In the genomic region with DNA sequence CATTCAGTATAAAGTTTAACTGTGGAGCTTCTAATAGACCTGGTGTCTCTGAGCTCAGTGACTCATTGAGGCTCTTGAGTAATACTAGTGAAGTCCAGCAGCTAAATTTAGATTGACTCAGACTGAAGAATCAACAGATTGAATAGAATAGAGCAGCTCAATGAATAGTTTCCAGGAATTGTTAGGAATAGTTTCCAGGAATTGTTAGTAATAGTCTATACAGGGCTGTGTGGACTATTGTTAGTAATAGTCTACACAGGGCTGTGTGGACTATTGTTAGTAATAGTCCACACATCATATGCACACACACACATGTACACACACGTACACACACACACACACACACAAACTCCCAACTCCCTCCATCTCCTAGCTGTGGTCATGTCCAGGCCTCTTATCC, we compare ENCODE assay signal across 10 cellular contexts. TPM values are rescaled to one million over a fixed set of nuclear protein-coding genes. Genes with fewer than 3 reads are reported as not detected.
DNase-seq lines count a peak whose midpoint lies in the region; ATAC-seq and TF ChIP-seq lines count a peak whose summit lies in the region.
"Had no signal": no experiment of that assay in that cellular context is flagged by ENCODE, and none has a peak within 500 bp of the region (broad histone marks: within the 10 kb centered on the region; RNA-seq: fewer than 3 reads in every experiment).

No MANE protein-coding gene starts in this region.

- H3K9me3 Mint-ChIP-seq in immature natural killer cell = no peaks in the 10 kb centered on the region
- H3K9me3 Mint-ChIP-seq: activated CD4-positive, alpha-beta memory T cell treated with anti-CD3 and anti-CD28 coated beads for 36 hours had no signal

- H3K9me3 ChIP-seq in osteoblast (ENCODE audit: low read depth, low read length) = no peaks in the 10 kb centered on the region

- peaks cover 30% of the 10 kb centered on the region for H3K4me1 ChIP-seq in osteoblast (ENCODE audit: insufficient read depth, low read length)

- TF ChIP-seq CTCF in fibroblast of mammary gland (conservative IDR thresholded peaks at IDR 0.05; ENCODE audit: control insufficient read depth, insufficient read depth, low read depth, low read length) (no peak), osteoblast (IDR thresholded peaks at IDR 0.05; ENCODE audit: extremely low read depth, low read depth, low read length) (no peak)

- no peak overlapping the region for H3K4me3 Mint-ChIP-seq in immature natural killer cell
- H3K4me3 Mint-ChIP-seq: activated CD4-positive, alpha-beta memory T cell treated with anti-CD3 and anti-CD28 coated beads for 36 hours had no signal

- no peaks in the 10 kb centered on the region for H3K79me2 ChIP-seq in osteoblast (ENCODE audit: insufficient read depth, low read length)

- no peaks in the 10 kb centered on the region for H4K20me1 ChIP-seq in osteoblast (ENCODE audit: insufficient read depth, low read length)

- H3K27ac Mint-ChIP-seq in immature natural killer cell = no peak overlapping the region
- H3K27ac Mint-ChIP-seq: activated CD4-positive, alpha-beta memory T cell treated with anti-CD3 and anti-CD28 coated beads for 36 hours had no signal

- H3K4me1 Mint-ChIP-seq in immature natural killer cell = no peaks in the 10 kb centered on the region

- no peaks in the 10 kb centered on the region for H3K36me3 Mint-ChIP-seq in immature natural killer cell
- H3K36me3 Mint-ChIP-seq: activated CD4-positive, alpha-beta memory T cell treated with anti-CD3 and anti-CD28 coated beads for 36 hours had no signal

- peak overlapping the region; percentile 80 for H3K27ac ChIP-seq in osteoblast (ENCODE audit: low read depth, low read length)

- peak overlapping the region; percentile 50 for H3K4me2 ChIP-seq in osteoblast (ENCODE audit: insufficient read depth, low read length)

- H3K36me3 ChIP-seq in osteoblast (ENCODE audit: insufficient read depth, low read length) = no peaks in the 10 kb centered on the region

- DNase-seq in ELR (ENCODE audit: low read depth) = peak; percentile 93
- DNase-seq in RPMI7951 (ENCODE audit: low read depth) = peak; percentile 71
- peak; percentile 92 for DNase-seq in fibroblast of mammary gland (ENCODE audit: low read depth)
- no peak for DNase-seq in osteoblast (ENCODE audit: insufficient read length, low spot score, missing footprints)
- DNase-seq in islet precursor cell = no peak
- DNase-seq in immature natural killer cell = no peak
- DNase-seq: activated CD4-positive, alpha-beta memory T cell treated with anti-CD3 and anti-CD28 coated beads for 36 hours had no signal

- H3K27me3 Mint-ChIP-seq in immature natural killer cell (ENCODE audit: low read depth in 3 of 3) = peaks cover 2 to 6% (median 3%) of the 10 kb centered on the region in 3 donors

- ATAC-seq in GM18519 (IDR thresholded peaks at IDR 0.05; ENCODE audit: low FRiP score, unreplicated experiment) = no peak
- no peak for ATAC-seq in HG02840 (IDR thresholded peaks at IDR 0.05; ENCODE audit: low FRiP score, unreplicated experiment)

- H3K27me3 ChIP-seq in osteoblast (ENCODE audit: insufficient read depth, low read length) = no peaks in the 10 kb centered on the region

- no peak overlapping the region for H2AFZ ChIP-seq in osteoblast (ENCODE audit: low read length)

- H3K4me3 ChIP-seq in fibroblast of mammary gland (ENCODE audit: control insufficient read depth, low read depth, low read length) = no peak overlapping the region
- no peak overlapping the region for H3K4me3 ChIP-seq in osteoblast (ENCODE audit: insufficient read depth, low read length)

RNA-seq across cellular contexts. Expression of a gene that starts 3.0 kb away (rescaled TPM):
- total RNA-seq in RPMI7951 (2014; rRNA removed; shearing (Covaris generic)) = not detected in 2 replicates
- total RNA-seq in osteoblast = not detected in 2 replicates
- not detected for polyA plus RNA-seq in immature natural killer cell
- total RNA-seq: activated CD4-positive, alpha-beta memory T cell treated with anti-CD3 and anti-CD28 coated beads for 36 hours; posterior vena cava had no signal

RNA-seq across cellular contexts. Expression of a gene that starts 49.3 kb away (rescaled TPM):
- total RNA-seq in RPMI7951 (2014; rRNA removed; shearing (Covaris generic)) = 33.3 and 35.4 TPM in 2 replicates
- total RNA-seq in osteoblast = 27.9 and 28.6 TPM in 2 replicates
- 10 to 100 TPM; 38.2 to 68.9 (median 46.3) TPM for polyA plus RNA-seq in immature natural killer cell

RNA-seq across cellular contexts. Expression of a gene that starts 49.6 kb away (rescaled TPM):
- 12.5 and 22.2 TPM in 2 replicates for total RNA-seq in RPMI7951 (2014; rRNA removed; shearing (Covaris generic))
- total RNA-seq in osteoblast = 65.1 and 68.8 TPM in 2 replicates
- 10 to 100 TPM in 2 of 3 donors, 1 to 10 TPM in 1; 7.2 to 19.5 (median 13.8) TPM for polyA plus RNA-seq in immature natural killer cell

Comparison
In these comparisons a context has a peak if more than half of its experiments do, and no peak if none do; other contexts are left out.
1. DNase-seq: peak in ELR (single experiment), RPMI7951 (single experiment) and fibroblast of mammary gland (single experiment); none in osteoblast (single experiment), islet precursor cell (single experiment) and immature natural killer cell (0 of 3).